ENCODE assay signal across 8 cellular contexts in genomic region chr19:49767380-49767779, GRCh38. TPM values are rescaled to one million over a fixed set of nuclear protein-coding genes. Genes with fewer than 3 reads are reported as not detected.
DNase-seq lines count a peak whose midpoint lies in the region; ATAC-seq lines count a peak whose summit lies in the region.

No MANE protein-coding gene starts in this region.

- peak overlapping the region; percentile 95 for H3K4me3 Mint-ChIP-seq in activated T-cell treated with anti-CD3 and anti-CD28 coated beads, Interleukin-2, amount 50 U/mL, for 24 hours
- peak overlapping the region; percentile 95 for H3K4me3 Mint-ChIP-seq in activated naive CD8-positive, alpha-beta T cell treated with anti-CD3 and anti-CD28 coated beads, Interleukin-2, amount 10 ng/mL, durations not matched to agents 7 days and 5 days

- H3K27me3 ChIP-seq in thymus (ENCODE audit: control insufficient read depth, insufficient read depth) = no peaks in the 10 kb centered on the region

- peak overlapping the region; percentile 91 for H3K4me3 ChIP-seq in thymus (ENCODE audit: low read length)

- peak overlapping the region; percentile 85 for H3K27ac ChIP-seq in thymus (ENCODE audit: low read depth)

- POLR2A ChIA-PET in activated naive CD8-positive, alpha-beta T cell treated with anti-CD3 and anti-CD28 coated beads, Interleukin-2, amount 10 ng/mL, durations not matched to agents 7 days and 5 days (lab: Charles Lee) = interaction anchor here (0.7 to 1.8 kb wide), 5 partner anchors 50 to 162 kb away, joined by 3 to 7 read pairs (median 6); partner anchors contain the start of genes MED25 and NUP62

- whole genome bisulfite sequencing in thymus = 1% methylated on average over 9 of the region's 9 CpGs

- ATAC-seq in activated naive CD8-positive, alpha-beta T cell treated with anti-CD3 and anti-CD28 coated beads, Interleukin-2, amount 10 ng/mL, durations not matched to agents 7 days and 5 days (ENCODE audit: low read depth) = no peak
- ATAC-seq in GM18867 (IDR thresholded peaks at IDR 0.05; ENCODE audit: unreplicated experiment) (no peak), GM18858 (IDR thresholded peaks at IDR 0.05; ENCODE audit: unreplicated experiment) (no peak)

- H3K27ac Mint-ChIP-seq in activated T-cell treated with anti-CD3 and anti-CD28 coated beads, Interleukin-2, amount 50 U/mL, for 24 hours = peak overlapping the region; percentile 85
- H3K27ac Mint-ChIP-seq in activated naive CD8-positive, alpha-beta T cell treated with anti-CD3 and anti-CD28 coated beads, Interleukin-2, amount 10 ng/mL, durations not matched to agents 7 days and 5 days = peak overlapping the region; percentile 84

- H3K9me3 Mint-ChIP-seq in activated T-cell treated with anti-CD3 and anti-CD28 coated beads, Interleukin-2, amount 50 U/mL, for 24 hours = no peaks in the 10 kb centered on the region
- H3K9me3 Mint-ChIP-seq in activated naive CD8-positive, alpha-beta T cell treated with anti-CD3 and anti-CD28 coated beads, Interleukin-2, amount 10 ng/mL, durations not matched to agents 7 days and 5 days = no peaks in the 10 kb centered on the region

- peaks cover 27% of the 10 kb centered on the region for H3K36me3 Mint-ChIP-seq in activated T-cell treated with anti-CD3 and anti-CD28 coated beads, Interleukin-2, amount 50 U/mL, for 24 hours (ENCODE audit: low read depth)
- peaks cover 10% of the 10 kb centered on the region for H3K36me3 Mint-ChIP-seq in activated naive CD8-positive, alpha-beta T cell treated with anti-CD3 and anti-CD28 coated beads, Interleukin-2, amount 10 ng/mL, durations not matched to agents 7 days and 5 days

- peaks cover 2% of the 10 kb centered on the region for H3K36me3 ChIP-seq in thymus (ENCODE audit: control insufficient read depth, insufficient read depth)

- peaks cover 40% of the 10 kb centered on the region for H3K4me1 Mint-ChIP-seq in activated T-cell treated with anti-CD3 and anti-CD28 coated beads, Interleukin-2, amount 50 U/mL, for 24 hours (ENCODE audit: low read depth)
- peaks cover 30% of the 10 kb centered on the region for H3K4me1 Mint-ChIP-seq in activated naive CD8-positive, alpha-beta T cell treated with anti-CD3 and anti-CD28 coated beads, Interleukin-2, amount 10 ng/mL, durations not matched to agents 7 days and 5 days

- no peaks in the 10 kb centered on the region for H3K27me3 Mint-ChIP-seq in activated T-cell treated with anti-CD3 and anti-CD28 coated beads, Interleukin-2, amount 50 U/mL, for 24 hours
- H3K27me3 Mint-ChIP-seq in activated naive CD8-positive, alpha-beta T cell treated with anti-CD3 and anti-CD28 coated beads, Interleukin-2, amount 10 ng/mL, durations not matched to agents 7 days and 5 days = no peaks in the 10 kb centered on the region

- H3K9me3 ChIP-seq in thymus (ENCODE audit: control insufficient read depth) = no peaks in the 10 kb centered on the region

- DNase-seq in activated T-cell treated with anti-CD3 and anti-CD28 coated beads, Interleukin-2, amount 50 U/mL, for 24 hours = no peak
- no peak for DNase-seq in activated T-cell treated with anti-CD3 and anti-CD28 coated beads, Interleukin-2, amount 50 U/mL, for 48 hours
- DNase-seq in activated naive CD8-positive, alpha-beta T cell treated with anti-CD3 and anti-CD28 coated beads, Interleukin-2, amount 10 ng/mL, durations not matched to agents 7 days and 5 days = no peak
- DNase-seq in kidney tubule cell (ENCODE audit: low spot score) (peak; percentile 28), NCI-H146 treated with DMSO at 0.1 percent for 48 hours (lab: John Stamatoyannopoulos, UW; ENCODE audit: unreplicated experiment) (no peak)

- H3K4me1 ChIP-seq in thymus (ENCODE audit: control insufficient read depth, insufficient read depth, low read length) = peaks cover 17% of the 10 kb centered on the region

RNA-seq across cellular contexts. Expression of gene AP2A1, which starts 0.6 kb away (rescaled TPM):
- total RNA-seq in activated naive CD8-positive, alpha-beta T cell treated with anti-CD3 and anti-CD28 coated beads, Interleukin-2, amount 10 ng/mL, durations not matched to agents 7 days and 5 days = 10 to 100 TPM; 81.6 to 87.7 TPM
- 26.5 TPM for polyA plus RNA-seq in thymus

RNA-seq across cellular contexts. Expression of gene TSKS, which starts 4.3 kb away (rescaled TPM):
- total RNA-seq in activated naive CD8-positive, alpha-beta T cell treated with anti-CD3 and anti-CD28 coated beads, Interleukin-2, amount 10 ng/mL, durations not matched to agents 7 days and 5 days = 1 to 10 TPM; 2.0 to 2.4 TPM
- 2.4 TPM for polyA plus RNA-seq in thymus

RNA-seq across cellular contexts. Expression of gene FUZ, which starts 45.7 kb away (rescaled TPM):
- 10 to 100 TPM; 30.0 to 31.3 TPM for total RNA-seq in activated naive CD8-positive, alpha-beta T cell treated with anti-CD3 and anti-CD28 coated beads, Interleukin-2, amount 10 ng/mL, durations not matched to agents 7 days and 5 days
- 20.9 TPM for polyA plus RNA-seq in thymus

RNA-seq across cellular contexts. Expression of gene MED25, which starts 50.7 kb away (rescaled TPM):
- total RNA-seq in activated naive CD8-positive, alpha-beta T cell treated with anti-CD3 and anti-CD28 coated beads, Interleukin-2, amount 10 ng/mL, durations not matched to agents 7 days and 5 days = 10 to 100 TPM; 60.4 to 66.3 TPM
- 48.0 TPM for polyA plus RNA-seq in thymus
